ENCODE assay signal across 24 cellular contexts in genomic region chr12:52497975-52498374, GRCh38. TPM values are rescaled to one million over a fixed set of nuclear protein-coding genes. Genes with fewer than 3 reads are reported as not detected.
"Had no signal": no experiment of that assay in that cellular context is flagged by ENCODE, and none has a peak within 500 bp of the region (broad histone marks: within the 10 kb centered on the region; RNA-seq: fewer than 3 reads in every experiment).

No MANE protein-coding gene starts in this region.

- ATAC-seq: HepG2, Panc1, PC-3 had no signal

- H3K36me3 ChIP-seq: SJSA1 had no signal

- DNase-seq: IMR-90, Karpas-422, KG1, MM.1S, NCI-H1092 treated with DMSO at 0.1 percent for 48 hours, NCI-H1417, NCI-H1436 treated with DMSO at 0.1 percent for 48 hours, NCI-H1694, NCI-H187 treated with DMSO at 0.1 percent for 48 hours, NCI-H2081, NCI-H2107, NCI-H2227 treated with DMSO at 0.1 percent for 48 hours, NCI-H524, NCI-H526 treated with DMSO at 0.1 percent for 48 hours, NCI-H774, PC-3, Right ventricle myocardium superior, SIG-M5 had no signal

- H3K9me3 ChIP-seq: SJSA1 had no signal

- H3K27ac ChIP-seq: SJSA1, SK-N-MC had no signal

- FAIRE-seq: HepG2 had no signal

- H3K4me3 ChIP-seq: SJSA1, SK-N-MC had no signal

RNA-seq across cellular contexts. Expression of gene KRT6A, which starts 4.9 kb away (rescaled TPM):
- total RNA-seq: HepG2, HT1080, IMR-90, NCI-H460, Right ventricle myocardium superior, SJSA1 had no signal
- polyA plus RNA-seq: IMR-90 had no signal

RNA-seq across cellular contexts. Expression of gene KRT5, which starts 22.2 kb away (rescaled TPM):
- total RNA-seq: HepG2, HT1080, IMR-90, NCI-H460, PC-3, Right ventricle myocardium superior, SJSA1 had no signal
- polyA plus RNA-seq: IMR-90 had no signal

RNA-seq across cellular contexts. Expression of gene KRT6C, which starts 24.4 kb away (rescaled TPM):
- total RNA-seq: HepG2, HT1080, IMR-90, NCI-H460, PC-3, Right ventricle myocardium superior, SJSA1 had no signal
- polyA plus RNA-seq: IMR-90 had no signal

RNA-seq across cellular contexts. Expression of gene KRT6B, which starts 46.0 kb away (rescaled TPM):
- total RNA-seq: HepG2, HT1080, IMR-90, NCI-H460, Right ventricle myocardium superior, SJSA1 had no signal
- polyA plus RNA-seq: HepG2, IMR-90 had no signal

RNA-seq across cellular contexts. Expression of gene KRT71, which starts 55.0 kb away (rescaled TPM):
- total RNA-seq: HepG2, HT1080, IMR-90, NCI-H460, PC-3, Right ventricle myocardium superior, SJSA1 had no signal
- polyA plus RNA-seq: HepG2, IMR-90 had no signal
